8 cellular contexts compared by ENCODE assay signal in the genomic region with DNA sequence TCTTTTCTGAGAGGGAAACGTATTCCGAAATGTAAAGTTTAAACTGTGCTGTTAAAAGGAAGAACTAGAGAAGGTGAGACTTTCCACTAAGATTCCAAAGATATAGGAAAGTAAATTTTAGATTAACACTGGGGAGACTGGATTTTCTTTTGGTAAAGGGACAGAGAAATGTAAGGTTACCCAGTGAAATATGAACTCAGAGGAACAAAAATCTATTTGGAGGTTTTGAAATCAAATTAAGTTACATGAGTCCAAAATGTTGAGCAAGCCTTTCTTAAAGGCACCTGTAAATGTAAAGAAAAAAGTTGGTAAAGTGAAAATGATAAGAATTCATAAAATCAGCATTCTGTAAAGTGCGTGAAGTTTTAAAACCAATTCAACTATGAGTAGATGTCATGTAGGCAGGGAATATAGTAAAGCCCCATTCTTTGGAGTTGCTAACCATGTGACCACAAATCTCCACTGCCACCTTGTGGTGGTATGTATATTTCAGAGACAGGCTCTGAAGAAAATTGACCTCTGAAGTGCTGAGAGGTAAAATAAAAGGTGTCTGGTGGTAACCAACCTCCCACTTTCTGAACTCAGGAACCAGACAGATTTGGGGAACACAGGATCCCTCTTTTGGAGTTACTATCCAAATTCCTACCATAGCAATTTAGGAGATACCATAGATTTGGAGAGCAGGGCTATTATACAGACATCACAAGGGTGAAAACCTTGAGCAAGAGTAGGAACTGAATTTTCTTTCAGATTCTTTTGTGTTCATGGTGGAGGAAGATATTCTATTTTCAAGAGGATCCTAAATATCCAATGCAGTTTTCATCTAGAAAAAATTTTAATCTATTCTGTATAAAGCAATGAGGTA.
A peak's percentile ranks its signal among the peaks of the same experiment; 100 is the strongest.
DNase-seq lines count a peak whose midpoint lies in the region; ATAC-seq and TF ChIP-seq lines count a peak whose summit lies in the region.

No MANE protein-coding gene starts in this region.

- peak; percentile 56 for TF ChIP-seq CTCF in AG09309 (IDR thresholded peaks at IDR 0.05; ENCODE audit: control insufficient read depth, insufficient read depth, low read depth, low read length, missing control alignments)

- no peaks in the 10 kb centered on the region for H3K9me3 ChIP-seq in effector memory CD4-positive, alpha-beta T cell (ENCODE audit: control insufficient read depth, low read length)

- DNase-seq in AG09309 (ENCODE audit: low read depth): peak; percentile 13
- DNase-seq in NCI-H2171 (lab: John Stamatoyannopoulos, UW): peak; percentile 4
- peak; percentile 43 for DNase-seq in amniotic stem cell (lab: John Stamatoyannopoulos, UW)
- DNase-seq in iPS DF 19.7 (ENCODE audit: low read depth, low spot score): peak; percentile 30
- peak; percentile 18 for DNase-seq in stromal cell of bone marrow (ENCODE audit: low read depth)
- DNase-seq in effector memory CD4-positive, alpha-beta T cell: no peak

- peak; percentile 64 for ATAC-seq in GM18505 (IDR thresholded peaks at IDR 0.05; ENCODE audit: unreplicated experiment)
- ATAC-seq in HG03045 (IDR thresholded peaks at IDR 0.05; ENCODE audit: unreplicated experiment): peak; percentile 65

- no peak for TF ChIP-seq POLR2A in GM18505 (IDR thresholded peaks at IDR 0.05; ENCODE audit: borderline replicate concordance, extremely low read depth, insufficient read depth, insufficient read length)

- no peaks in the 10 kb centered on the region for H3K27me3 ChIP-seq in effector memory CD4-positive, alpha-beta T cell (replicated peaks; ENCODE audit: control insufficient read depth, insufficient read depth, low read length, poor library complexity, severe bottlenecking)

- no peak overlapping the region for H3K4me3 ChIP-seq in AG09309 (ENCODE audit: control insufficient read depth, low read depth, low read length)
- H3K4me3 ChIP-seq in effector memory CD4-positive, alpha-beta T cell (ENCODE audit: insufficient read depth, low read depth, low read length, poor library complexity, severe bottlenecking): no peak overlapping the region

- H3K4me1 ChIP-seq in effector memory CD4-positive, alpha-beta T cell (ENCODE audit: control insufficient read depth, insufficient read depth, low read length, poor library complexity, severe bottlenecking): no peaks in the 10 kb centered on the region

- no peak overlapping the region for H3K27ac ChIP-seq in effector memory CD4-positive, alpha-beta T cell (ENCODE audit: insufficient read depth, low read length, poor library complexity, severe bottlenecking)

- H3K36me3 ChIP-seq in effector memory CD4-positive, alpha-beta T cell (ENCODE audit: control insufficient read depth, insufficient read depth, low read length): no peaks in the 10 kb centered on the region

Comparison
In these comparisons a context has a peak if more than half of its experiments do, and no peak if none do; other contexts are left out.
1. DNase-seq: peak in AG09309 (single experiment), NCI-H2171 (single experiment), amniotic stem cell (single experiment), iPS DF 19.7 (single experiment) and stromal cell of bone marrow (single experiment); none in effector memory CD4-positive, alpha-beta T cell (0 of 3).